ENCODE assay signal across 20 cellular contexts in genomic region chr11:132838621-132839020, GRCh38.
DNase-seq lines count a peak whose midpoint lies in the region; ATAC-seq and TF ChIP-seq lines count a peak whose summit lies in the region.
"Had no signal": no experiment of that assay in that cellular context is flagged by ENCODE, and none has a peak within 500 bp of the region (broad histone marks: within the 10 kb centered on the region; RNA-seq: fewer than 3 reads in every experiment).

No MANE protein-coding gene starts in this region.

- no peak overlapping the region for H2AFZ ChIP-seq in IMR-90 (replicated peaks; ENCODE audit: low read length, poor library complexity)

- no peak overlapping the region for H3K4me2 ChIP-seq in IMR-90 (ENCODE audit: low read depth, low read length)
- H3K4me2 ChIP-seq: A549 had no signal

- no peak overlapping the region for H2BK5ac ChIP-seq in IMR-90 (ENCODE audit: low read depth, low read length, poor library complexity, severe bottlenecking)

- H3K4me1 ChIP-seq in A673 (ENCODE audit: insufficient read depth, low read length, poor library complexity, severe bottlenecking) (peaks cover 18% of the 10 kb centered on the region), IMR-90 (ENCODE audit: control insufficient read depth, insufficient read depth, low read length) (no peaks in the 10 kb centered on the region)
- H3K4me1 ChIP-seq: A549, gastroesophageal sphincter, thyroid gland had no signal

- POLR2A ChIA-PET in A673 (lab: Charles Lee; ENCODE audit: low non-redundant PET): no interaction called here
- POLR2A ChIA-PET in IMR-90 (lab: Charles Lee; ENCODE audit: unreplicated experiment): no interaction called here

- dilution Hi-C loops in IMR-90 (cut with HindIII; ENCODE audit: low sequenced_read_pairs, unreplicated experiment): no loop called here

- peak; percentile 42 for ATAC-seq in IMR-90 (ENCODE audit: low read depth)
- ATAC-seq in HG03460 (IDR thresholded peaks at IDR 0.05; ENCODE audit: unreplicated experiment): no peak
- no peak for ATAC-seq in GM21529 (IDR thresholded peaks at IDR 0.05; ENCODE audit: unreplicated experiment)
- ATAC-seq in HG03175 (IDR thresholded peaks at IDR 0.05; ENCODE audit: unreplicated experiment): no peak
- ATAC-seq: A549; activated naive CD4-positive, alpha-beta T cell treated with anti-CD3 and anti-CD28 coated beads, Interleukin-2, amount 50 U/mL, for 72 hours; gastroesophageal sphincter; left cardiac atrium; naive thymus-derived CD8-positive, alpha-beta T cell had no signal

- H3K27ac ChIP-seq in A673 (ENCODE audit: low read depth, low read length, poor library complexity, severe bottlenecking) (no peak overlapping the region), IMR-90 (ENCODE audit: insufficient read depth, low read length) (no peak overlapping the region), angular gyrus (ENCODE audit: low read depth, low read length) (peak overlapping the region; percentile 56)
- H3K27ac ChIP-seq: A549, gastroesophageal sphincter, skin epidermis, thyroid gland, WERI-Rb-1 had no signal

- no peak overlapping the region for H2BK15ac ChIP-seq in IMR-90 (ENCODE audit: low read depth, low read length)

- no peak overlapping the region for H2BK120ac ChIP-seq in IMR-90 (ENCODE audit: low read depth, low read length)

- no peak overlapping the region for H4K5ac ChIP-seq in IMR-90 (ENCODE audit: low read depth, low read length)

- H2AK9ac ChIP-seq in IMR-90 (replicated peaks; ENCODE audit: low read depth, low read length, poor library complexity): no peak overlapping the region

- no peak overlapping the region for H3K18ac ChIP-seq in IMR-90 (ENCODE audit: low read depth, low read length)

- no peak overlapping the region for H3K4me3 ChIP-seq in A673 (ENCODE audit: low read depth, low read length, poor library complexity, severe bottlenecking)
- no peak overlapping the region for H3K4me3 ChIP-seq in IMR-90 (ENCODE audit: insufficient read depth, low read depth, low read length)
- H3K4me3 ChIP-seq: A549, gastroesophageal sphincter, skin epidermis, thyroid gland had no signal

- in situ Hi-C loops in IMR-90 (cut with MboI; ENCODE audit: low sequenced_read_pairs): no loop called here

- no TSS peak for BruUV-seq in A673 (replicated peaks; lab: Mats Ljungman, UMichigan)
- no TSS peak for BruUV-seq in IMR-90 (replicated peaks; lab: Mats Ljungman, UMichigan)

- no peaks in the 10 kb centered on the region for H3K79me1 ChIP-seq in IMR-90 (ENCODE audit: low read depth in 1 of 2, low read length in 2 of 2)

- TF ChIP-seq RAD21 in IMR-90 (IDR thresholded peaks at IDR 0.05; ENCODE audit: low read length): no peak

- H3K9me3 ChIP-seq in A673 (ENCODE audit: low read depth, low read length, poor library complexity, severe bottlenecking) (no peaks in the 10 kb centered on the region), IMR-90 (ENCODE audit: control insufficient read depth, insufficient read depth, low read length) (no peaks in the 10 kb centered on the region)
- H3K9me3 ChIP-seq: A549, gastroesophageal sphincter, thyroid gland had no signal

- no peaks in the 10 kb centered on the region for H3K36me3 ChIP-seq in A673 (ENCODE audit: insufficient read depth, low read length, poor library complexity, severe bottlenecking)
- H3K36me3 ChIP-seq in IMR-90 (ENCODE audit: control insufficient read depth, insufficient read depth, low read length): no peaks in the 10 kb centered on the region
- H3K36me3 ChIP-seq: gastroesophageal sphincter, thyroid gland, WERI-Rb-1 had no signal

- intact Hi-C loops in A673 (cut with micrococcal nuclease; ENCODE audit: unreplicated experiment) (no loop called here), IMR-90 (cut with micrococcal nuclease) (no loop called here)

- H3K23ac ChIP-seq in IMR-90 (ENCODE audit: low read depth, low read length): no peak overlapping the region

- no peak for TF ChIP-seq POLR2A in IMR-90 (IDR thresholded peaks at IDR 0.05; ENCODE audit: low read depth, low read length)

- H2BK20ac ChIP-seq in IMR-90 (ENCODE audit: low read depth, low read length): no peak overlapping the region

- no peaks in the 10 kb centered on the region for H4K20me1 ChIP-seq in IMR-90 (ENCODE audit: insufficient read depth, low read length)

- H3K4ac ChIP-seq in IMR-90 (ENCODE audit: low read depth, low read length): no peak overlapping the region

- no peak overlapping the region for H4K8ac ChIP-seq in IMR-90 (ENCODE audit: low read depth in 2 of 2, low read length in 2 of 2)

- no peak overlapping the region for H2AK5ac ChIP-seq in IMR-90 (ENCODE audit: low read depth, low read length)

- CTCF ChIA-PET in A673 (lab: Charles Lee): no interaction called here
- CTCF ChIA-PET in IMR-90 (lab: Yijun Ruan, JAX): no interaction called here

- H3K56ac ChIP-seq in IMR-90 (ENCODE audit: extremely low read depth, insufficient read depth, low read length): no peak overlapping the region

- H3K14ac ChIP-seq in IMR-90 (replicated peaks; ENCODE audit: low read depth, low read length): no peak overlapping the region

- H3K9ac ChIP-seq in IMR-90 (ENCODE audit: low read depth, low read length): no peak overlapping the region

- DNase-seq in A673 (ENCODE audit: low spot score) (peak; percentile 76), IMR-90 (peak; percentile 45), kidney tubule cell (ENCODE audit: low spot score) (peak; percentile 41), NCI-H128 (lab: John Stamatoyannopoulos, UW; ENCODE audit: unreplicated experiment) (no peak)
- DNase-seq: activated CD8-positive, alpha-beta memory T cell treated with anti-CD3 and anti-CD28 coated beads, Interleukin-2, amount 50 U/mL, for 48 hours; left cardiac atrium; naive thymus-derived CD8-positive, alpha-beta T cell; NCI-H1105 treated with DMSO at 0.1 percent for 48 hours; NCI-H526; SHP77 treated with DMSO at 0.1 percent for 48 hours; thyroid gland; WERI-Rb-1 had no signal

- WGBS in IMR-90 (ENCODE audit: extremely low coverage in 2 of 2, insufficient read length in 1 of 2), 2 experiments: no CpG with 5 or more reads among the region's 6 CpGs

- TF ChIP-seq CTCF in A673 (conservative IDR thresholded peaks at IDR 0.05; ENCODE audit: low read depth, low read length) (no peak), IMR-90 (conservative IDR thresholded peaks at IDR 0.05; ENCODE audit: low read depth, low read length) (no peak)

- H3K27me3 ChIP-seq in A673 (replicated peaks; ENCODE audit: insufficient read depth, low read depth, low read length, poor library complexity): no peaks in the 10 kb centered on the region
- no peaks in the 10 kb centered on the region; the same call in 1 of the 2 replicates for H3K27me3 ChIP-seq in IMR-90 (ENCODE audit: control insufficient read depth, insufficient read depth, low read length)
- H3K27me3 ChIP-seq: gastroesophageal sphincter, thyroid gland had no signal

- H4K91ac ChIP-seq in IMR-90 (ENCODE audit: insufficient read depth, low read depth, low read length): no peak overlapping the region

- no peaks in the 10 kb centered on the region for H3K9me1 ChIP-seq in IMR-90 (ENCODE audit: insufficient read depth, low read length)

TF ChIP-seq in IMR-90, 13 proteins besides CTCF, POLR2A, EP300 and RAD21:
- TF ChIP-seq FOS (IDR thresholded peaks at IDR 0.05; ENCODE audit: low read depth, low read length) (no peak), MXI1 (IDR thresholded peaks at IDR 0.05; ENCODE audit: borderline replicate concordance, low read depth, low read length) (no peak), CEBPB (IDR thresholded peaks at IDR 0.05; ENCODE audit: low read depth, low read length) (no peak), BHLHE40 (IDR thresholded peaks at IDR 0.05; ENCODE audit: low read depth, low read length) (no peak), CHD1 (IDR thresholded peaks at IDR 0.05; ENCODE audit: low read depth, low read length) (no peak), ELK1 (IDR thresholded peaks at IDR 0.05; ENCODE audit: borderline replicate concordance, low read depth, low read length) (no peak), NFE2L2 (IDR thresholded peaks at IDR 0.05; ENCODE audit: low read depth, low read length) (no peak), SMC3 (IDR thresholded peaks at IDR 0.05; ENCODE audit: low read depth, low read length) (no peak), MAFK (IDR thresholded peaks at IDR 0.05; ENCODE audit: low read depth, low read length) (no peak), RCOR1 (IDR thresholded peaks at IDR 0.05; ENCODE audit: insufficient replicate concordance, low read length) (no peak), USF2 (IDR thresholded peaks at IDR 0.05; ENCODE audit: low read depth, low read length) (no peak), RFX5 (IDR thresholded peaks at IDR 0.05; ENCODE audit: low read depth, low read length) (no peak), MAZ (IDR thresholded peaks at IDR 0.05; ENCODE audit: borderline replicate concordance, low read depth, low read length) (no peak)
